8 cellular contexts compared by ENCODE assay signal in genomic region chr18:76524900-76525698, GRCh38. TPM values are rescaled to one million over a fixed set of nuclear protein-coding genes. Genes with fewer than 3 reads are reported as not detected.
DNase-seq lines count a peak whose midpoint lies in the region; ATAC-seq and FAIRE-seq lines count a peak whose summit lies in the region.

No MANE protein-coding gene starts in this region.

- intact Hi-C loops in right cardiac atrium (cut with DNase I) = no loop called here

- peak overlapping the region; percentile 69 for H3K9ac ChIP-seq in adipocyte (ENCODE audit: low read length)

- no peaks in the 10 kb centered on the region for H3K36me3 ChIP-seq in adipocyte (ENCODE audit: control insufficient read depth, insufficient read depth, low read length, severe bottlenecking)

- no peaks in the 10 kb centered on the region for H3K27me3 ChIP-seq in adipocyte (replicated peaks; ENCODE audit: control insufficient read depth, insufficient read depth, low read length)
- no peaks in the 10 kb centered on the region for H3K27me3 ChIP-seq in right cardiac atrium (ENCODE audit: control insufficient read depth, insufficient read depth)

- H3K27ac ChIP-seq in right cardiac atrium (ENCODE audit: low read length) = peak overlapping the region; percentile 20

- no peak for FAIRE-seq in GM19239 (lab: Jason Lieb, UNC)

- H3K4me1 ChIP-seq in adipocyte (ENCODE audit: control insufficient read depth, insufficient read depth, low read length) = peaks cover 9% of the 10 kb centered on the region
- H3K4me1 ChIP-seq in right cardiac atrium (ENCODE audit: control insufficient read depth, insufficient read depth, low read length) = peaks cover 2% of the 10 kb centered on the region

- H3K9me3 ChIP-seq in adipocyte (ENCODE audit: control insufficient read depth, low read length) (no peaks in the 10 kb centered on the region), right cardiac atrium (ENCODE audit: control insufficient read depth, low read length) (no peaks in the 10 kb centered on the region)

- ATAC-seq in right cardiac atrium = peak; percentile 51
- no peak for ATAC-seq in esophagus mucosa
- ATAC-seq in HG02938 (IDR thresholded peaks at IDR 0.05; ENCODE audit: unreplicated experiment) = no peak

- peak; percentile 98 for DNase-seq in DMS153 (lab: John Stamatoyannopoulos, UW)
- DNase-seq in NCI-H1105 treated with DMSO at 0.1 percent for 48 hours (lab: John Stamatoyannopoulos, UW) = peak; percentile 86
- peak; percentile 90 for DNase-seq in adipocyte (ENCODE audit: low read depth)
- peak in 1 of 3 donors; percentile 55 for DNase-seq in right cardiac atrium
- peak; percentile 12 for DNase-seq in skeletal muscle cell (ENCODE audit: low read depth)
- no peak for DNase-seq in GM19239 (ENCODE audit: insufficient read length, low spot score)

- H3K4me3 ChIP-seq in adipocyte (ENCODE audit: low read length) (peak overlapping the region; percentile 83), right cardiac atrium (ENCODE audit: low read length) (peak overlapping the region; percentile 48), skeletal muscle cell (ENCODE audit: low read depth, low read length) (peak overlapping the region; percentile 57)

- 35% methylated on average over 20 of the region's 20 CpGs for WGBS in right cardiac atrium

RNA-seq across cellular contexts. Expression of gene ZNF516, which starts 30.1 kb away (rescaled TPM):
- total RNA-seq in right cardiac atrium = 10 to 100 TPM; 11.0 to 16.2 (median 12.3) TPM
- polyA plus RNA-seq in right cardiac atrium = 4.8 TPM
- 19.3 TPM for total RNA-seq in esophagus mucosa

Comparison
In these comparisons a context has a peak if more than half of its experiments do, and no peak if none do; other contexts are left out.
1. ATAC-seq: peak in right cardiac atrium (2 of 2); none in esophagus mucosa (single experiment) and HG02938 (single experiment).
2. Peak in every context shown above with its lines, with median percentiles within 50 percentile points of each other: H3K4me3 ChIP-seq.